In genomic region chrX:19332983-19333382, GRCh38 we compare ENCODE assay signal across 13 cellular contexts. TPM values are rescaled to one million over a fixed set of nuclear protein-coding genes. Genes with fewer than 3 reads are reported as not detected.
DNase-seq lines count a peak whose midpoint lies in the region; ATAC-seq and TF ChIP-seq lines count a peak whose summit lies in the region.
"Had no signal": no experiment of that assay in that cellular context is flagged by ENCODE, and none has a peak within 500 bp of the region (broad histone marks: within the 10 kb centered on the region; RNA-seq: fewer than 3 reads in every experiment).

No MANE protein-coding gene starts in this region.

- no peak for ATAC-seq in omental fat pad (ENCODE audit: low FRiP score)
- no peak for ATAC-seq in GM18505 (IDR thresholded peaks at IDR 0.05; ENCODE audit: unreplicated experiment)
- no peak for ATAC-seq in GM19351 (IDR thresholded peaks at IDR 0.05; ENCODE audit: unreplicated experiment)
- no peak for ATAC-seq in GM18498 (IDR thresholded peaks at IDR 0.05; ENCODE audit: unreplicated experiment)
- ATAC-seq: K562 had no signal

- H3K27me3 Mint-ChIP-seq in endodermal cell (ENCODE audit: insufficient read depth): no peaks in the 10 kb centered on the region

- in situ Hi-C loops in G401 (cut with HindIII; ENCODE audit: low sequenced_read_pairs): no loop called here

- H3K36me3 Mint-ChIP-seq in endodermal cell (ENCODE audit: low read depth): no peaks in the 10 kb centered on the region

- 75 to 90% methylated on average over 2 to 5 of the region's 5 CpGs for WGBS in endodermal cell (ENCODE audit: insufficient coverage in 1 of 2, insufficient read length in 1 of 2), 2 experiments

- peaks cover 16% of the 10 kb centered on the region for H3K9me3 ChIP-seq in endodermal cell (ENCODE audit: control insufficient read depth, low read length)
- H3K9me3 ChIP-seq: neutrophil had no signal

- no peak overlapping the region for H3K27ac Mint-ChIP-seq in endodermal cell
- H3K27ac Mint-ChIP-seq: T-helper 2 cell treated with Interferon-gamma antibody and Interleukin-4, amounts not matched to agents 5 μg/mL and 100 μg/mL, for 36 hours had no signal

- no peak overlapping the region for H3K4me3 Mint-ChIP-seq in endodermal cell
- H3K4me3 Mint-ChIP-seq: T-helper 2 cell treated with Interferon-gamma antibody and Interleukin-4, amounts not matched to agents 5 μg/mL and 100 μg/mL, for 36 hours had no signal

- TF ChIP-seq CTCF in endodermal cell (conservative IDR thresholded peaks at IDR 0.05): no peak
- no peak for TF ChIP-seq CTCF in omental fat pad (IDR thresholded peaks at IDR 0.05)

- no peaks in the 10 kb centered on the region for H3K27me3 ChIP-seq in endodermal cell (ENCODE audit: control insufficient read depth, insufficient read depth, low read length, poor library complexity, severe bottlenecking)
- H3K27me3 ChIP-seq: neutrophil had no signal

- no peak overlapping the region for H3K9ac ChIP-seq in endodermal cell (ENCODE audit: extremely low read depth, low read length, poor library complexity, severe bottlenecking)

- H3K36me3 ChIP-seq in endodermal cell (ENCODE audit: control insufficient read depth, insufficient read depth, low read length): no peaks in the 10 kb centered on the region
- H3K36me3 ChIP-seq: neutrophil had no signal

- H3K27ac ChIP-seq in endodermal cell (ENCODE audit: low read depth, low read length): no peak overlapping the region
- H3K27ac ChIP-seq: neutrophil had no signal

- no peaks in the 10 kb centered on the region for H3K4me1 Mint-ChIP-seq in endodermal cell

- no peaks in the 10 kb centered on the region for H3K4me1 ChIP-seq in endodermal cell (ENCODE audit: control insufficient read depth, insufficient read depth, low read length)

- H3K4me3 ChIP-seq in endodermal cell (ENCODE audit: low read length): no peak overlapping the region
- H3K4me3 ChIP-seq: K562 had no signal

- peak; percentile 69 for DNase-seq in G401 (ENCODE audit: low spot score)
- peak; percentile 10 for DNase-seq in NCI-H2196 (lab: John Stamatoyannopoulos, UW; ENCODE audit: unreplicated experiment)
- peak; percentile 55 for DNase-seq in endodermal cell
- DNase-seq in occipital lobe (lab: John Stamatoyannopoulos, UW): peak; percentile 5
- DNase-seq in omental fat pad (ENCODE audit: low spot score): no peak
- DNase-seq: islet precursor cell; NK-92 treated with Interleukin-12 subunit alpha and Interleukin-12 subunit beta, amount 100 ng/mL, for 24 hours had no signal

- H3K9me3 Mint-ChIP-seq in endodermal cell: peaks cover 77% of the 10 kb centered on the region

- TF ChIP-seq POLR2A in GM18505 (IDR thresholded peaks at IDR 0.05; ENCODE audit: borderline replicate concordance, extremely low read depth, insufficient read depth, insufficient read length): no peak

RNA-seq across cellular contexts. Expression of gene PDHA1, which starts 10.7 kb away (rescaled TPM):
- 124 and 177 TPM in 2 replicates for total RNA-seq in G401 (2014; rRNA removed; shearing (Covaris generic))
- total RNA-seq in endodermal cell (100 to 1,000 TPM; 341 to 362 TPM), occipital lobe (75.3 TPM), omental fat pad (10 to 100 TPM; 58.8 to 92.1 (median 70.4) TPM)
- 170 TPM for polyA plus RNA-seq in endodermal cell (2013, experiment 1 of 2)
- 164 TPM for polyA plus RNA-seq in endodermal cell (2013, experiment 2 of 2)
